Comparison of ENCODE assay signal across 14 cellular contexts in genomic region chr7:66267249-66267648, GRCh38.
DNase-seq lines count a peak whose midpoint lies in the region; ATAC-seq and TF ChIP-seq lines count a peak whose summit lies in the region.
"Had no signal": no experiment of that assay in that cellular context is flagged by ENCODE, and none has a peak within 500 bp of the region (broad histone marks: within the 10 kb centered on the region; RNA-seq: fewer than 3 reads in every experiment).

No MANE protein-coding gene starts in this region.

- H3K4me3 ChIP-seq in ACC112 (ENCODE audit: low read depth, low read length) = peak overlapping the region; percentile 68
- H3K4me3 ChIP-seq in fibroblast of pulmonary artery (replicated peaks; ENCODE audit: low read depth, low read length) = peak overlapping the region; percentile 13

- DNase-seq in NCI-H226 = peak; percentile 55
- peak; percentile 95 for DNase-seq in fibroblast of pulmonary artery (ENCODE audit: low read depth)
- peak; percentile 66 for DNase-seq in non-pigmented ciliary epithelial cell (ENCODE audit: low read depth)
- DNase-seq in HT-29 (ENCODE audit: low spot score) = no peak
- DNase-seq in D341Med (ENCODE audit: low spot score) = no peak
- no peak for DNase-seq in superior temporal gyrus (ENCODE audit: extremely low spot score)
- DNase-seq: activated CD4-positive, alpha-beta T cell treated with anti-CD3 and anti-CD28 coated beads, Interleukin-2, amount 50 U/mL, for 4 hours; activated naive CD8-positive, alpha-beta T cell treated with anti-CD3 and anti-CD28 coated beads, Interleukin-2, amount 10 ng/mL, durations not matched to agents 7 days and 5 days; GF-D8; NCI-H774; stimulated activated naive CD8-positive, alpha-beta T cell treated with anti-CD3 and anti-CD28 coated beads, Interleukin-15, Interleukin-2, amounts not matched to agents 100 U/mL and 50 U/mL, for 24 hours had no signal

- peaks cover 35% of the 10 kb centered on the region for H3K36me3 ChIP-seq in ACC112 (ENCODE audit: insufficient read depth, low read length)

- no peak for TF ChIP-seq CTCF in fibroblast of pulmonary artery (IDR thresholded peaks at IDR 0.05; ENCODE audit: low read length, missing control alignments)

- H3K79me2 ChIP-seq in ACC112 (ENCODE audit: control insufficient read depth, insufficient read depth, low read length, unreplicated experiment) = peaks cover 32% of the 10 kb centered on the region

- peaks cover 40% of the 10 kb centered on the region for H3K4me1 ChIP-seq in ACC112 (ENCODE audit: control insufficient read depth, insufficient read depth, low read length, unreplicated experiment)

- H3K27ac ChIP-seq in ACC112 (ENCODE audit: low read depth, low read length) = peak overlapping the region; percentile 81

- no peak for ATAC-seq in HG03460 (IDR thresholded peaks at IDR 0.05; ENCODE audit: unreplicated experiment)
- ATAC-seq: esophagus mucosa; stimulated activated naive CD8-positive, alpha-beta T cell treated with anti-CD3 and anti-CD28 coated beads, Interleukin-15, Interleukin-2, amounts not matched to agents 100 U/mL and 50 U/mL, for 24 hours had no signal

- H2AFZ ChIP-seq in ACC112 (ENCODE audit: low read length, unreplicated experiment) = no peak overlapping the region

- no peaks in the 10 kb centered on the region for H3K27me3 ChIP-seq in ACC112 (ENCODE audit: insufficient read depth, low read length)

Comparison
In these comparisons a context has a peak if more than half of its experiments do, and no peak if none do; other contexts are left out.
1. DNase-seq: peak in NCI-H226 (single experiment), fibroblast of pulmonary artery (single experiment) and non-pigmented ciliary epithelial cell (single experiment); none in HT-29 (single experiment), D341Med (single experiment) and superior temporal gyrus (single experiment).